Comparison of ENCODE assay signal across 27 cellular contexts in the genomic region with DNA sequence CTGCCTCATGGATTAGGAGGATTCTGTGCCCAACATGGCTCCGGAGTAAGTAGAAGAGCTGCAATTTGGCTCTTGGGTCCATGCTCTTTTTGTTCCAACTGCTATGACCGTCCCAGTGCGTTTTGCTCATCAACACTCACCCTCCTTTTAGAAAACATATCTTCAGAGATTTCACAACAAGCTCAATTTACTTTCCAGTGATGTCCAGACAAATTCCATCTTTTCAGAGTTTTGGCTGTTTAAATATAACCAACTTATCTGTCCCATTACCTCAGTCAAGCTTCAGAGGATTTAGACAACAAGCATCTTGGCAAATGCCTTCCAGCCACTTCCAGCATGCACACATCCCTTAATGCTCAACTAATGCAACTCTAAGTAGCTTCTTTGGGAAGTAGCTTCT. TPM values are rescaled to one million over a fixed set of nuclear protein-coding genes. Genes with fewer than 3 reads are reported as not detected.
DNase-seq lines count a peak whose midpoint lies in the region; ATAC-seq and TF ChIP-seq lines count a peak whose summit lies in the region.
"Had no signal": no experiment of that assay in that cellular context is flagged by ENCODE, and none has a peak within 500 bp of the region (broad histone marks: within the 10 kb centered on the region; RNA-seq: fewer than 3 reads in every experiment).

No MANE protein-coding gene starts in this region.

- no peaks in the 10 kb centered on the region for H3K36me3 ChIP-seq in esophagus muscularis mucosa
- no peaks in the 10 kb centered on the region for H3K36me3 ChIP-seq in left ventricle myocardium inferior
- H3K36me3 ChIP-seq in gastrocnemius medialis = no peaks in the 10 kb centered on the region
- H3K36me3 ChIP-seq: BLaER1 treated with 17β-estradiol and CSF1 and Interleukin-3, amounts not matched to agents 10 nM and 100 nM; SJSA1 had no signal

- ATAC-seq in gastrocnemius medialis (peak; percentile 51 to 62), HG02938 (IDR thresholded peaks at IDR 0.05; ENCODE audit: unreplicated experiment) (no peak), GM21381 (IDR thresholded peaks at IDR 0.05; ENCODE audit: unreplicated experiment) (no peak)
- ATAC-seq: A549, HCT116 had no signal

- H3K9me3 ChIP-seq in esophagus muscularis mucosa (no peaks in the 10 kb centered on the region), left ventricle myocardium inferior (replicated peaks) (no peaks in the 10 kb centered on the region), gastrocnemius medialis (no peaks in the 10 kb centered on the region)
- H3K9me3 ChIP-seq: A549 had no signal

- H3K4me1 ChIP-seq in esophagus muscularis mucosa (peaks cover 0 to 17% (median 3%) of the 10 kb centered on the region in 4 donors), left ventricle myocardium inferior (peaks cover 4% of the 10 kb centered on the region), gastrocnemius medialis (no peaks in the 10 kb centered on the region)
- H3K4me1 ChIP-seq: A549, SJSA1 had no signal

- TF ChIP-seq POLR2A in esophagus muscularis mucosa (IDR thresholded peaks at IDR 0.05; ENCODE audit: low read depth) = no peak
- TF ChIP-seq POLR2A in gastrocnemius medialis (IDR thresholded peaks at IDR 0.05) = no peak

- TF ChIP-seq CTCF in esophagus muscularis mucosa (IDR thresholded peaks at IDR 0.05) = no peak
- TF ChIP-seq CTCF in left ventricle myocardium inferior (IDR thresholded peaks at IDR 0.05; ENCODE audit: borderline replicate concordance) = no peak
- TF ChIP-seq CTCF in gastrocnemius medialis (IDR thresholded peaks at IDR 0.05 in 4 of 5, conservative IDR thresholded peaks at IDR 0.05 in 1 of 5) = no peak

- no peak for TF ChIP-seq EP300 in esophagus muscularis mucosa (IDR thresholded peaks at IDR 0.05)

- intact Hi-C loops in esophagus muscularis mucosa (cut with DNase I) = no loop called here
- intact Hi-C loops in left ventricle myocardium inferior (cut with micrococcal nuclease) = no loop called here
- intact Hi-C loops in gastrocnemius medialis (cut with DNase I; ENCODE audit: low total_unique reads) = no loop called here

- H3K27ac ChIP-seq in esophagus muscularis mucosa (replicated peaks in 1 of 4) (peak overlapping the region in 3 of 4 donors; percentile 18 to 44 (median 41)), left ventricle myocardium inferior (replicated peaks) (peak overlapping the region; percentile 69), gastrocnemius medialis (no peak overlapping the region)
- H3K27ac ChIP-seq: A549; BLaER1 treated with 17β-estradiol and CSF1 and Interleukin-3, amounts not matched to agents 10 nM and 100 nM; HL-60; KMS-11; SJSA1 had no signal

- in situ Hi-C loops in gastrocnemius medialis (cut with MboI; ENCODE audit: low sequenced_read_pairs in 4 of 4) = no loop called here

- H3K27me3 ChIP-seq in esophagus muscularis mucosa (no peaks in the 10 kb centered on the region), left ventricle myocardium inferior (ENCODE audit: low read depth) (peaks cover 15% of the 10 kb centered on the region), gastrocnemius medialis (no peaks in the 10 kb centered on the region)
- H3K27me3 ChIP-seq: BLaER1 treated with 17β-estradiol and CSF1 and Interleukin-3, amounts not matched to agents 10 nM and 100 nM had no signal

- WGBS in esophagus muscularis mucosa = 83% methylated on average over 3 of the region's 3 CpGs

- DNase-seq in esophagus muscularis mucosa (ENCODE audit: extremely low spot score) (no peak), fibroblast of gingiva (ENCODE audit: low read depth) (peak; percentile 7), left ventricle myocardium inferior (no peak), gastrocnemius medialis (no peak), NCI-H1105 (lab: John Stamatoyannopoulos, UW) (no peak), D341Med (ENCODE audit: low spot score) (no peak)
- DNase-seq: AML-193; CD4-positive, alpha-beta T cell; DMS 273 treated with DMSO at 0.1 percent for 48 hours; DMS79; EL; GDM1; MM.1S; NCI-H1417 treated with DMSO at 0.1 percent for 48 hours; NCI-H1694 treated with DMSO at 0.1 percent for 48 hours; NCI-H2081; NCI-H2227 treated with DMSO at 0.1 percent for 48 hours; NCI-H510A treated with DMSO at 0.1 percent for 48 hours; NCI-H748 treated with DMSO at 0.1 percent for 48 hours had no signal

- no peak overlapping the region for H3K4me3 ChIP-seq in esophagus muscularis mucosa
- H3K4me3 ChIP-seq in left ventricle myocardium inferior = no peak overlapping the region
- no peak overlapping the region for H3K4me3 ChIP-seq in gastrocnemius medialis
- H3K4me3 ChIP-seq: A549; BLaER1 treated with 17β-estradiol and CSF1 and Interleukin-3, amounts not matched to agents 10 nM and 100 nM; SJSA1 had no signal

RNA-seq across cellular contexts. Expression of a gene that starts 6.9 kb away (rescaled TPM):
- total RNA-seq in esophagus muscularis mucosa (under 1 TPM in 2 of 4 donors, not detected in 2; 0.17 to 0.42 TPM), left ventricle myocardium inferior (0.05 TPM), gastrocnemius medialis (under 1 TPM in 1 of 4 donors, not detected in 3; 0.36 TPM)
- total RNA-seq: CD4-positive, alpha-beta T cell; SJSA1 had no signal

Comparison
In these comparisons a context has a peak if more than half of its experiments do, and no peak if none do; other contexts are left out.
1. H3K27ac ChIP-seq: peak in esophagus muscularis mucosa (3 of 4) and left ventricle myocardium inferior (single experiment); none in gastrocnemius medialis (0 of 4).
2. ATAC-seq: peak in gastrocnemius medialis (2 of 2); none in HG02938 (single experiment) and GM21381 (single experiment).